In genomic region chr9:125494555-125494920, GRCh38 we compare ENCODE assay signal across 17 cellular contexts.
DNase-seq lines count a peak whose midpoint lies in the region; ATAC-seq and TF ChIP-seq lines count a peak whose summit lies in the region.
"Had no signal": no experiment of that assay in that cellular context is flagged by ENCODE, and none has a peak within 500 bp of the region (broad histone marks: within the 10 kb centered on the region; RNA-seq: fewer than 3 reads in every experiment).

No MANE protein-coding gene starts in this region.

- H3K27ac ChIP-seq in SK-N-SH (ENCODE audit: low read depth in 2 of 2, low read length in 1 of 2): peak overlapping the region in 1 of 2 experiments; percentile 10; a peak in 1 of 4 replicates
- peak overlapping the region; percentile 37 for H3K27ac ChIP-seq in WERI-Rb-1
- H3K27ac ChIP-seq in foreskin keratinocyte: peak overlapping the region; percentile 60
- H3K27ac ChIP-seq in endodermal cell (ENCODE audit: low read depth, low read length): no peak overlapping the region
- H3K27ac ChIP-seq: 22Rv1; BLaER1 treated with 17β-estradiol and CSF1 and Interleukin-3, amounts not matched to agents 10 nM and 100 nM had no signal

- H3K27ac Mint-ChIP-seq in stimulated activated effector memory CD8-positive, alpha-beta T cell treated with anti-CD3 and anti-CD28 coated beads, Interleukin-12 subunit alpha, Interleukin-12 subunit beta, amount 100 ng/mL, for 72 hours: peak overlapping the region; percentile 18
- H3K27ac Mint-ChIP-seq in endodermal cell: no peak overlapping the region
- H3K27ac Mint-ChIP-seq: natural killer cell had no signal

- CTCF ChIA-PET in SK-N-SH (lab: Yijun Ruan, JAX): no interaction called here

- no peaks in the 10 kb centered on the region for H3K9me2 ChIP-seq in SK-N-SH

- no peak for TF ChIP-seq CTCF in SK-N-SH (IDR thresholded peaks at IDR 0.05)
- no peak for TF ChIP-seq CTCF in WERI-Rb-1 (IDR thresholded peaks at IDR 0.05; ENCODE audit: low read depth, low read length)
- no peak for TF ChIP-seq CTCF in foreskin keratinocyte (conservative IDR thresholded peaks at IDR 0.05)
- TF ChIP-seq CTCF in endodermal cell (conservative IDR thresholded peaks at IDR 0.05): no peak

- H3K4me1 ChIP-seq in SK-N-SH (ENCODE audit: control insufficient read depth in 1 of 2, insufficient read depth in 2 of 2, low read depth in 1 of 2, low read length in 1 of 2) (peaks cover 0 to 18% of the 10 kb centered on the region in 2 experiments; a peak in 2 of 4 replicates), foreskin keratinocyte (peaks cover 22% of the 10 kb centered on the region), endodermal cell (ENCODE audit: control insufficient read depth, insufficient read depth, low read length) (no peaks in the 10 kb centered on the region)
- H3K4me1 ChIP-seq: BLaER1 treated with 17β-estradiol and CSF1 and Interleukin-3, amounts not matched to agents 10 nM and 100 nM had no signal

- no peaks in the 10 kb centered on the region for H3K27me3 Mint-ChIP-seq in endodermal cell (ENCODE audit: insufficient read depth)

- H3K9me3 Mint-ChIP-seq in stimulated activated effector memory CD8-positive, alpha-beta T cell treated with anti-CD3 and anti-CD28 coated beads, Interleukin-12 subunit alpha, Interleukin-12 subunit beta, amount 100 ng/mL, for 72 hours: no peaks in the 10 kb centered on the region
- no peaks in the 10 kb centered on the region for H3K9me3 Mint-ChIP-seq in endodermal cell
- H3K9me3 Mint-ChIP-seq: natural killer cell had no signal

- H3K4me1 Mint-ChIP-seq in stimulated activated effector memory CD8-positive, alpha-beta T cell treated with anti-CD3 and anti-CD28 coated beads, Interleukin-12 subunit alpha, Interleukin-12 subunit beta, amount 100 ng/mL, for 72 hours: peaks cover 2% of the 10 kb centered on the region
- H3K4me1 Mint-ChIP-seq in endodermal cell: peaks cover 41% of the 10 kb centered on the region

- peak; percentile 61 for ATAC-seq in SK-N-SH treated with all-trans-retinoic acid at 6 μM for 48 hours
- peak; percentile 70 for ATAC-seq in foreskin keratinocyte
- ATAC-seq in stimulated activated effector memory CD8-positive, alpha-beta T cell treated with anti-CD3 and anti-CD28 coated beads, Interleukin-12 subunit alpha, Interleukin-12 subunit beta, amount 100 ng/mL, for 72 hours: no peak
- no peak for ATAC-seq in HG03196 (IDR thresholded peaks at IDR 0.05; ENCODE audit: unreplicated experiment)
- ATAC-seq: natural killer cell had no signal

- H3K36me3 ChIP-seq in SK-N-SH (replicated peaks in 1 of 2; ENCODE audit: control insufficient read depth in 1 of 2, insufficient read depth in 2 of 2, low read length in 1 of 2) (peaks cover 0 to 6% of the 10 kb centered on the region in 2 experiments), WERI-Rb-1 (no peaks in the 10 kb centered on the region), endodermal cell (ENCODE audit: control insufficient read depth, insufficient read depth, low read length) (no peaks in the 10 kb centered on the region)

- no peak overlapping the region for H3K4me3 Mint-ChIP-seq in stimulated activated effector memory CD8-positive, alpha-beta T cell treated with anti-CD3 and anti-CD28 coated beads, Interleukin-12 subunit alpha, Interleukin-12 subunit beta, amount 100 ng/mL, for 72 hours
- H3K4me3 Mint-ChIP-seq in endodermal cell: no peak overlapping the region
- H3K4me3 Mint-ChIP-seq: natural killer cell had no signal

- no peak overlapping the region for H3K9ac ChIP-seq in SK-N-SH
- no peak overlapping the region for H3K9ac ChIP-seq in endodermal cell (ENCODE audit: extremely low read depth, low read length, poor library complexity, severe bottlenecking)
- H3K9ac ChIP-seq: BLaER1 treated with 17β-estradiol and CSF1 and Interleukin-3, amounts not matched to agents 10 nM and 100 nM had no signal

- H3K36me3 Mint-ChIP-seq in stimulated activated effector memory CD8-positive, alpha-beta T cell treated with anti-CD3 and anti-CD28 coated beads, Interleukin-12 subunit alpha, Interleukin-12 subunit beta, amount 100 ng/mL, for 72 hours: no peaks in the 10 kb centered on the region
- peaks cover 2% of the 10 kb centered on the region for H3K36me3 Mint-ChIP-seq in endodermal cell (ENCODE audit: low read depth)
- H3K36me3 Mint-ChIP-seq: natural killer cell had no signal

- H3K4me2 ChIP-seq in SK-N-SH: no peak overlapping the region
- H3K4me2 ChIP-seq: BLaER1 treated with 17β-estradiol and CSF1 and Interleukin-3, amounts not matched to agents 10 nM and 100 nM had no signal

- no peak for TF ChIP-seq RAD21 in SK-N-SH (IDR thresholded peaks at IDR 0.05; ENCODE audit: low read length)

- H3K4me3 ChIP-seq in SK-N-SH (ENCODE audit: low read depth in 2 of 2, low read length in 1 of 2): no peak overlapping the region
- H3K4me3 ChIP-seq in WERI-Rb-1 (ENCODE audit: low read depth, low read length): no peak overlapping the region
- no peak overlapping the region for H3K4me3 ChIP-seq in endodermal cell (ENCODE audit: low read length)
- H3K4me3 ChIP-seq: BLaER1 treated with 17β-estradiol and CSF1 and Interleukin-3, amounts not matched to agents 10 nM and 100 nM; GM12878 had no signal

- H3F3A ChIP-seq in SK-N-SH (replicated peaks; ENCODE audit: insufficient read depth): no peaks in the 10 kb centered on the region

- no peak for TF ChIP-seq EP300 in SK-N-SH (IDR thresholded peaks at IDR 0.05; ENCODE audit: borderline replicate concordance in 1 of 2, low read depth in 1 of 2, low read length in 1 of 2)

- no peak overlapping the region for H2AFZ ChIP-seq in SK-N-SH (ENCODE audit: low read depth)

- no peaks in the 10 kb centered on the region for H3K79me2 ChIP-seq in SK-N-SH (ENCODE audit: insufficient read depth)

- H3K9me3 ChIP-seq in SK-N-SH (no peaks in the 10 kb centered on the region), WERI-Rb-1 (ENCODE audit: severe bottlenecking) (no peaks in the 10 kb centered on the region), endodermal cell (ENCODE audit: control insufficient read depth, low read length) (no peaks in the 10 kb centered on the region)
- H3K9me3 ChIP-seq: BLaER1 treated with 17β-estradiol and CSF1 and Interleukin-3, amounts not matched to agents 10 nM and 100 nM had no signal

- POLR2A ChIA-PET in SK-N-SH (lab: Yijun Ruan, JAX): no interaction called here

- H3K27me3 ChIP-seq in SK-N-SH (ENCODE audit: insufficient read depth): no peaks in the 10 kb centered on the region
- no peaks in the 10 kb centered on the region for H3K27me3 ChIP-seq in WERI-Rb-1 (ENCODE audit: insufficient read depth, low read depth, severe bottlenecking)
- H3K27me3 ChIP-seq in foreskin keratinocyte: no peaks in the 10 kb centered on the region
- H3K27me3 ChIP-seq in endodermal cell (ENCODE audit: control insufficient read depth, insufficient read depth, low read length, poor library complexity, severe bottlenecking): no peaks in the 10 kb centered on the region
- H3K27me3 ChIP-seq: BLaER1 treated with 17β-estradiol and CSF1 and Interleukin-3, amounts not matched to agents 10 nM and 100 nM had no signal

- H4K20me1 ChIP-seq in SK-N-SH (ENCODE audit: insufficient read depth): no peaks in the 10 kb centered on the region

- WGBS in SK-N-SH (ENCODE audit: low lambda C conversion rate): 97% methylated on average over 4 of the region's 4 CpGs
- whole genome bisulfite sequencing in endodermal cell (ENCODE audit: insufficient coverage in 1 of 2, insufficient read length in 1 of 2), 2 experiments: 89 to 94% methylated on average over 3 to 4 of the region's 4 CpGs

- DNase-seq in SK-N-SH (no peak), WERI-Rb-1 (no peak), foreskin keratinocyte (peak; percentile 38 to 78), endodermal cell (no peak)
- DNase-seq in stimulated activated effector memory CD8-positive, alpha-beta T cell treated with anti-CD3 and anti-CD28 coated beads, Interleukin-12 subunit alpha, Interleukin-12 subunit beta, amount 100 ng/mL, for 72 hours (ENCODE audit: low spot score in 2 of 2): no peak
- no peak for DNase-seq in activated CD4-positive, alpha-beta T cell treated with anti-CD3 and anti-CD28 coated beads, Interleukin-2, amount 50 U/mL, for 1 hour
- DNase-seq: aorta; natural killer cell; NCI-H187 treated with DMSO at 0.1 percent for 48 hours; NCI-H345; RPMI8226; stimulated activated CD4-positive, alpha-beta T cell treated with anti-CD3 and anti-CD28 coated beads, Interleukin-4, amount 100 ng/mL, for 1 hour had no signal

TF ChIP-seq in SK-N-SH treated with all-trans-retinoic acid at 6 μM for 48 hours, 23 proteins besides CTCF, POLR2A, EP300 and RAD21 (continues in another document):
- TF ChIP-seq OSR1 (CRISPR knock-in tag; IDR thresholded peaks at IDR 0.05) (no peak), ZNF70 (CRISPR knock-in tag; IDR thresholded peaks at IDR 0.05) (no peak), ZC3H10 (CRISPR knock-in tag; IDR thresholded peaks at IDR 0.05) (no peak)

TF ChIP-seq in SK-N-SH, 30 proteins besides CTCF, POLR2A, EP300 and RAD21 (continues in another document):
- no peak for TF ChIP-seq EZH2phosphoT487 (IDR thresholded peaks at IDR 0.05; ENCODE audit: borderline replicate concordance, low read depth)
- TF ChIP-seq NFIC (IDR thresholded peaks at IDR 0.05; ENCODE audit: borderline replicate concordance): no peak
- no peak for TF ChIP-seq NRF1 (IDR thresholded peaks at IDR 0.05; ENCODE audit: low read depth, low read length)
- TF ChIP-seq, protein P1, sequence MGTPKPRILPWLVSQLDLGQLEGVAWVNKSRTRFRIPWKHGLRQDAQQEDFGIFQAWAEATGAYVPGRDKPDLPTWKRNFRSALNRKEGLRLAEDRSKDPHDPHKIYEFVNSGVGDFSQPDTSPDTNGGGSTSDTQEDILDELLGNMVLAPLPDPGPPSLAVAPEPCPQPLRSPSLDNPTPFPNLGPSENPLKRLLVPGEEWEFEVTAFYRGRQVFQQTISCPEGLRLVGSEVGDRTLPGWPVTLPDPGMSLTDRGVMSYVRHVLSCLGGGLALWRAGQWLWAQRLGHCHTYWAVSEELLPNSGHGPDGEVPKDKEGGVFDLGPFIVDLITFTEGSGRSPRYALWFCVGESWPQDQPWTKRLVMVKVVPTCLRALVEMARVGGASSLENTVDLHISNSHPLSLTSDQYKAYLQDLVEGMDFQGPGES (IDR thresholded peaks at IDR 0.05; ENCODE audit: low read depth, low read length): no peak
- TF ChIP-seq, protein P2, sequence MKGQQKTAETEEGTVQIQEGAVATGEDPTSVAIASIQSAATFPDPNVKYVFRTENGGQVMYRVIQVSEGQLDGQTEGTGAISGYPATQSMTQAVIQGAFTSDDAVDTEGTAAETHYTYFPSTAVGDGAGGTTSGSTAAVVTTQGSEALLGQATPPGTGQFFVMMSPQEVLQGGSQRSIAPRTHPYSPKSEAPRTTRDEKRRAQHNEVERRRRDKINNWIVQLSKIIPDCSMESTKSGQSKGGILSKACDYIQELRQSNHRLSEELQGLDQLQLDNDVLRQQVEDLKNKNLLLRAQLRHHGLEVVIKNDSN (IDR thresholded peaks at IDR 0.05; ENCODE audit: borderline replicate concordance, low read depth): no peak
- TF ChIP-seq TEAD4 (IDR thresholded peaks at IDR 0.05; ENCODE audit: borderline replicate concordance, insufficient read depth): no peak

Comparison
In these comparisons a context has a peak if more than half of its experiments do, and no peak if none do; other contexts are left out.
1. ATAC-seq: peak in SK-N-SH treated with all-trans-retinoic acid at 6 μM for 48 hours (single experiment) and foreskin keratinocyte (single experiment); none in stimulated activated effector memory CD8-positive, alpha-beta T cell treated with anti-CD3 and anti-CD28 coated beads, Interleukin-12 subunit alpha, Interleukin-12 subunit beta, amount 100 ng/mL, for 72 hours (single experiment) and HG03196 (single experiment).
2. DNase-seq: peak in foreskin keratinocyte (2 of 2); none in SK-N-SH (single experiment), WERI-Rb-1 (single experiment), stimulated activated effector memory CD8-positive, alpha-beta T cell treated with anti-CD3 and anti-CD28 coated beads, Interleukin-12 subunit alpha, Interleukin-12 subunit beta, amount 100 ng/mL, for 72 hours (0 of 2), activated CD4-positive, alpha-beta T cell treated with anti-CD3 and anti-CD28 coated beads, Interleukin-2, amount 50 U/mL, for 1 hour (single experiment) and endodermal cell (single experiment).